18 cellular contexts compared by ENCODE assay signal in genomic region chr12:119381471-119382235, GRCh38. TPM values are rescaled to one million over a fixed set of nuclear protein-coding genes. Genes with fewer than 3 reads are reported as not detected.
DNase-seq lines count a peak whose midpoint lies in the region; ATAC-seq and TF ChIP-seq lines count a peak whose summit lies in the region.
"Had no signal": no experiment of that assay in that cellular context is flagged by ENCODE, and none has a peak within 500 bp of the region (broad histone marks: within the 10 kb centered on the region; RNA-seq: fewer than 3 reads in every experiment).

No MANE protein-coding gene starts in this region.

- H3K4me2 ChIP-seq in mesendoderm (ENCODE audit: low read length) (no peak overlapping the region), H9 (ENCODE audit: insufficient read depth, insufficient read length, low read length) (no peak overlapping the region)
- H3K4me2 ChIP-seq: BLaER1, GM23338 had no signal

- TF ChIP-seq CTCF in right atrium auricular region (IDR thresholded peaks at IDR 0.05) (no peak), H9 (conservative IDR thresholded peaks at IDR 0.05) (no peak), esophagus muscularis mucosa (IDR thresholded peaks at IDR 0.05) (no peak)

- no peak overlapping the region for H3K27ac Mint-ChIP-seq in H9
- H3K27ac Mint-ChIP-seq: CD8-positive, alpha-beta memory T cell; GM23338; HFFc6 had no signal

- peaks cover 4% of the 10 kb centered on the region for H3K27me3 Mint-ChIP-seq in H9 (ENCODE audit: low read depth)

- H3K27ac ChIP-seq in right atrium auricular region (peak overlapping the region in 1 of 2 donors; percentile 34), mesendoderm (ENCODE audit: low read depth, low read length) (no peak overlapping the region), H9 (ENCODE audit: insufficient read length, low read depth, low read length) (no peak overlapping the region), esophagus muscularis mucosa (replicated peaks in 1 of 4) (no peak overlapping the region)
- H3K27ac ChIP-seq: 22Rv1, BLaER1, HL-60 had no signal

- H4K5ac ChIP-seq in mesendoderm (ENCODE audit: low read length) (no peak overlapping the region), H9 (ENCODE audit: insufficient read length, low read depth, low read length) (no peak overlapping the region)

- H3K9me3 ChIP-seq in right atrium auricular region = no peaks in the 10 kb centered on the region
- H3K9me3 ChIP-seq in H9 (ENCODE audit: control insufficient read depth, low read depth, low read length) = no peaks in the 10 kb centered on the region
- H3K9me3 ChIP-seq in esophagus muscularis mucosa = peaks cover 0 to 4% (median 0%) of the 10 kb centered on the region in 4 donors
- H3K9me3 ChIP-seq: Caco-2, HAP-1 had no signal

- no peak overlapping the region for H3K23ac ChIP-seq in mesendoderm (ENCODE audit: low read length)
- no peak overlapping the region for H3K23ac ChIP-seq in H9 (ENCODE audit: insufficient read length, low read depth, low read length)

- H3K79me2 ChIP-seq in mesendoderm (ENCODE audit: control insufficient read depth, insufficient read depth, low read length) = no peaks in the 10 kb centered on the region
- no peaks in the 10 kb centered on the region for H3K79me2 ChIP-seq in H9 (ENCODE audit: insufficient read depth, low read length)

- intact Hi-C loops in Right ventricle myocardium inferior (cut with DNase I) (loop anchor here (5.0 kb wide), 3 partner anchors 134 to 199 kb away; no protein-coding TSS in a partner anchor), left cardiac atrium (cut with DNase I) (no loop called here), esophagus muscularis mucosa (cut with DNase I) (no loop called here)

- H3K4me3 Mint-ChIP-seq in H9 = no peak overlapping the region
- H3K4me3 Mint-ChIP-seq: GM23338, HFFc6 had no signal

- CTCF ChIA-PET in HEK293T (lab: Yijun Ruan, JAX) = no interaction called here

- no peaks in the 10 kb centered on the region for H3K79me1 ChIP-seq in mesendoderm (ENCODE audit: low read length)
- no peaks in the 10 kb centered on the region for H3K79me1 ChIP-seq in H9 (ENCODE audit: insufficient read depth, low read depth, low read length, poor library complexity, severe bottlenecking)

- no peak overlapping the region for H4K8ac ChIP-seq in mesendoderm (ENCODE audit: low read depth, low read length)
- H4K8ac ChIP-seq in H9 (replicated peaks; ENCODE audit: insufficient read length, low read depth, low read length) = no peak overlapping the region

- H2BK5ac ChIP-seq in mesendoderm (ENCODE audit: low read length) (no peak overlapping the region), H9 (ENCODE audit: insufficient read length, low read length) (no peak overlapping the region)

- TF ChIP-seq EP300 in esophagus muscularis mucosa (IDR thresholded peaks at IDR 0.05) = no peak

- H3K56ac ChIP-seq in mesendoderm (ENCODE audit: low read length) (no peak overlapping the region), H9 (ENCODE audit: insufficient read length, low read depth, low read length) (no peak overlapping the region)

- no peak for TF ChIP-seq POLR2A in esophagus muscularis mucosa (IDR thresholded peaks at IDR 0.05; ENCODE audit: low read depth)

- H3K4me3 ChIP-seq in right atrium auricular region (no peak overlapping the region), mesendoderm (ENCODE audit: low read length) (no peak overlapping the region), esophagus muscularis mucosa (no peak overlapping the region)
- H3K4me3 ChIP-seq: BLaER1, GM23338, HAP-1 had no signal

- no peaks in the 10 kb centered on the region for H3K23me2 ChIP-seq in H9 (ENCODE audit: insufficient read length, low read depth, low read length, poor library complexity, severe bottlenecking)

- no peak overlapping the region for H3K18ac ChIP-seq in mesendoderm (ENCODE audit: low read length)
- no peak overlapping the region for H3K18ac ChIP-seq in H9 (ENCODE audit: insufficient read length, low read depth, low read length)

- POLR2A ChIA-PET in HEK293T (lab: Yijun Ruan, JAX) = no interaction called here

- no peak overlapping the region for H2AFZ ChIP-seq in H9 (ENCODE audit: low read length)
- H2AFZ ChIP-seq: GM23338 had no signal

- no peak overlapping the region for H3K4ac ChIP-seq in mesendoderm (ENCODE audit: low read depth, low read length)
- H3K4ac ChIP-seq in H9 (ENCODE audit: low read depth, low read length) = no peak overlapping the region

- H3K9ac ChIP-seq in mesendoderm (ENCODE audit: low read length) (no peak overlapping the region), H9 (ENCODE audit: extremely low read depth, insufficient read length, low read length) (no peak overlapping the region)
- H3K9ac ChIP-seq: BLaER1 had no signal

- H3K4me1 ChIP-seq in right atrium auricular region = peaks cover 0 to 12% of the 10 kb centered on the region in 2 donors
- no peaks in the 10 kb centered on the region for H3K4me1 ChIP-seq in mesendoderm (ENCODE audit: control insufficient read depth, low read depth, low read length)
- H3K4me1 ChIP-seq in H9 (ENCODE audit: insufficient read depth, low read length) = no peaks in the 10 kb centered on the region
- peaks cover 5 to 12% (median 9%) of the 10 kb centered on the region in 4 donors for H3K4me1 ChIP-seq in esophagus muscularis mucosa
- H3K4me1 ChIP-seq: Caco-2, HAP-1 had no signal

- H3K4me1 Mint-ChIP-seq in H9 = peaks cover 17 to 23% of the 10 kb centered on the region in 2 experiments
- H3K4me1 Mint-ChIP-seq: CD8-positive, alpha-beta memory T cell had no signal

- H2BK20ac ChIP-seq in H9 (ENCODE audit: low read depth, low read length, poor library complexity, severe bottlenecking) = no peak overlapping the region

- peaks cover 3 to 7% of the 10 kb centered on the region in 2 experiments; a peak in 4 of 5 replicates for H3K9me3 Mint-ChIP-seq in H9

- ATAC-seq in Right ventricle myocardium inferior (peak; percentile 88), left cardiac atrium (peak; percentile 77 to 78)
- ATAC-seq: GM23338 had no signal

- H4K91ac ChIP-seq in H9 (ENCODE audit: insufficient read length, low read depth, low read length) = no peak overlapping the region

- no peaks in the 10 kb centered on the region for H3K27me3 ChIP-seq in right atrium auricular region
- no peaks in the 10 kb centered on the region for H3K27me3 ChIP-seq in mesendoderm (ENCODE audit: insufficient read depth, low read length, poor library complexity)
- no peaks in the 10 kb centered on the region for H3K27me3 ChIP-seq in H9 (ENCODE audit: insufficient read depth, low read length)
- H3K27me3 ChIP-seq in esophagus muscularis mucosa = no peaks in the 10 kb centered on the region
- H3K27me3 ChIP-seq: BLaER1 had no signal

- no peak for DNase-seq in Right ventricle myocardium inferior (ENCODE audit: missing footprints)
- no peak for DNase-seq in right atrium auricular region (ENCODE audit: low spot score)
- DNase-seq in left cardiac atrium = no peak
- peak; percentile 62 for DNase-seq in mesendoderm
- no peak for DNase-seq in H9
- no peak for DNase-seq in HEK293T (ENCODE audit: extremely low spot score)
- DNase-seq in esophagus muscularis mucosa (ENCODE audit: extremely low spot score) = no peak
- DNase-seq: CD8-positive, alpha-beta memory T cell; DND-41; GDM1; HFFc6 had no signal

- H2AK5ac ChIP-seq in mesendoderm (ENCODE audit: low read length) (no peak overlapping the region), H9 (ENCODE audit: insufficient read length, low read length) (no peak overlapping the region)

- WGBS in mesendoderm (ENCODE audit: extremely low coverage, insufficient coverage, low lambda C conversion rate) = no CpG with 5 or more reads among the region's 5 CpGs
- WGBS in H9 (ENCODE audit: extremely low coverage, insufficient read length, low lambda C conversion rate) = no CpG with 5 or more reads among the region's 5 CpGs
- WGBS in esophagus muscularis mucosa = 65% methylated on average over 5 of the region's 5 CpGs

- H3K36me3 Mint-ChIP-seq in H9 (ENCODE audit: insufficient read depth in 1 of 3, low read depth in 3 of 3) = peaks cover 0 to 10% (median 3%) of the 10 kb centered on the region in 3 experiments; a peak in 4 of 7 replicates
- H3K36me3 Mint-ChIP-seq: CD8-positive, alpha-beta memory T cell had no signal

- H2BK15ac ChIP-seq in mesendoderm (replicated peaks; ENCODE audit: low read depth) (no peak overlapping the region), H9 (ENCODE audit: low read depth, low read length) (no peak overlapping the region)

- no peaks in the 10 kb centered on the region for H4K20me1 ChIP-seq in H9 (ENCODE audit: control insufficient read depth, insufficient read depth, insufficient read length)
- H4K20me1 ChIP-seq: BLaER1 had no signal

- H3K14ac ChIP-seq in H9 (ENCODE audit: insufficient read depth, low read length) = no peak overlapping the region

- no peaks in the 10 kb centered on the region for H3K36me3 ChIP-seq in right atrium auricular region
- H3K36me3 ChIP-seq in mesendoderm (ENCODE audit: control insufficient read depth, insufficient read depth, low read length) = no peaks in the 10 kb centered on the region
- no peaks in the 10 kb centered on the region for H3K36me3 ChIP-seq in esophagus muscularis mucosa
- H3K36me3 ChIP-seq: BLaER1, HAP-1 had no signal

- H2BK120ac ChIP-seq in mesendoderm (ENCODE audit: low read depth, low read length) (no peak overlapping the region), H9 (ENCODE audit: low read depth, low read length, poor library complexity, severe bottlenecking) (no peak overlapping the region)

- H3T11ph ChIP-seq in H9 (ENCODE audit: low read length) = no peak overlapping the region

- H2BK12ac ChIP-seq in H9 (ENCODE audit: insufficient read length, low read depth, low read length) = no peak overlapping the region

TF ChIP-seq in HEK293T, 16 proteins besides CTCF, POLR2A, EP300 and RAD21:
- no peak for TF ChIP-seq SUZ12 (IDR thresholded peaks at IDR 0.05)
- TF ChIP-seq ELF4 (IDR thresholded peaks at IDR 0.05) = no peak
- no peak for TF ChIP-seq BHLHE40 (IDR thresholded peaks at IDR 0.05; ENCODE audit: borderline replicate concordance)
- TF ChIP-seq ZNF384 (IDR thresholded peaks at IDR 0.05) = no peak
- no peak for TF ChIP-seq L3MBTL2 (conservative IDR thresholded peaks at IDR 0.05)
- no peak for TF ChIP-seq FOXA1 (IDR thresholded peaks at IDR 0.05)
- TF ChIP-seq FOXK2 (IDR thresholded peaks at IDR 0.05) = no peak
- no peak for TF ChIP-seq ARNT (IDR thresholded peaks at IDR 0.05)
- no peak for TF ChIP-seq TARDBP (IDR thresholded peaks at IDR 0.05)
- no peak for TF ChIP-seq LEF1 (IDR thresholded peaks at IDR 0.05; ENCODE audit: borderline replicate concordance)
- TF ChIP-seq FOXM1 (IDR thresholded peaks at IDR 0.05; ENCODE audit: borderline replicate concordance) = no peak
- no peak for TF ChIP-seq HDGF (IDR thresholded peaks at IDR 0.05; ENCODE audit: borderline replicate concordance)

RNA-seq across cellular contexts. Expression of gene CCDC60, which starts 47.1 kb away (rescaled TPM):
- total RNA-seq in Right ventricle myocardium inferior (not detected), right atrium auricular region (not detected), left cardiac atrium (not detected), H9 (2021) (0.44 TPM in 1 of 2 replicates, not detected in the other), esophagus muscularis mucosa (not detected)
- polyA plus RNA-seq in mesendoderm (2013, experiment 1 of 2) = 0.18 TPM
- 0.18 TPM for polyA plus RNA-seq in mesendoderm (2013, experiment 2 of 2)
- total RNA-seq: A673; Caco-2; CD8-positive, alpha-beta memory T cell; GM23338; HFFc6 had no signal
- polyA plus RNA-seq: CD8-positive, alpha-beta memory T cell had no signal
